8 cellular contexts compared by ENCODE assay signal in genomic region chr15:68055224-68055705, GRCh38. TPM values are rescaled to one million over a fixed set of nuclear protein-coding genes. Genes with fewer than 3 reads are reported as not detected.
DNase-seq lines count a peak whose midpoint lies in the region; ATAC-seq and TF ChIP-seq lines count a peak whose summit lies in the region.

No MANE protein-coding gene starts in this region.

- H3K4me1 ChIP-seq in HEK293 (ENCODE audit: control insufficient read depth, insufficient read depth, low read length) (peaks cover 36% of the 10 kb centered on the region), endodermal cell (ENCODE audit: control insufficient read depth, insufficient read depth, low read length) (peaks cover 8% of the 10 kb centered on the region), mucosa of stomach (ENCODE audit: control insufficient read depth, insufficient read depth, low read length) (peaks cover 24% of the 10 kb centered on the region)

- H3K4me3 ChIP-seq in GM06990 (replicated peaks; ENCODE audit: low read depth, low read length) (peak overlapping the region; percentile 90), HEK293 (ENCODE audit: low read depth, low read length) (peak overlapping the region; percentile 94), endodermal cell (ENCODE audit: low read length) (peak overlapping the region; percentile 91), mucosa of stomach (ENCODE audit: low read length) (peak overlapping the region; percentile 79)

- H3K27ac Mint-ChIP-seq in activated CD8-positive, alpha-beta T cell treated with anti-CD3 and anti-CD28 coated beads, Interleukin-2, amount 10 ng/mL, durations not matched to agents 7 days and 5 days, result peak overlapping the region; percentile 95
- H3K27ac Mint-ChIP-seq in endodermal cell, result peak overlapping the region; percentile 58

- CTCF ChIA-PET in HEK293 (lab: Yijun Ruan, JAX), result interaction anchor here (0.7 to 1.8 kb wide), 5 partner anchors 98 to 194 kb away, joined by 3 to 6 read pairs (median 5); no protein-coding TSS in a partner anchor
- CTCF ChIA-PET in activated CD8-positive, alpha-beta T cell treated with anti-CD3 and anti-CD28 coated beads, Interleukin-2, amount 10 ng/mL, durations not matched to agents 7 days and 5 days (lab: Charles Lee), result interaction anchor here (1.6 kb wide), 1 partner anchor 192 kb away, joined by 4 read pairs; no protein-coding TSS in a partner anchor

- H3K4me1 Mint-ChIP-seq in activated CD8-positive, alpha-beta T cell treated with anti-CD3 and anti-CD28 coated beads, Interleukin-2, amount 10 ng/mL, durations not matched to agents 7 days and 5 days (ENCODE audit: low read depth), result peaks cover 37% of the 10 kb centered on the region
- peaks cover 27% of the 10 kb centered on the region for H3K4me1 Mint-ChIP-seq in endodermal cell

- H3K9ac ChIP-seq in endodermal cell (ENCODE audit: extremely low read depth, low read length, poor library complexity, severe bottlenecking), result peak overlapping the region; percentile 77
- peak overlapping the region; percentile 98 for H3K9ac ChIP-seq in mucosa of stomach (ENCODE audit: low read length)

- H3K9me3 ChIP-seq in HEK293 (ENCODE audit: control insufficient read depth, insufficient read depth, low read depth, low read length) (no peaks in the 10 kb centered on the region), endodermal cell (ENCODE audit: control insufficient read depth, low read length) (no peaks in the 10 kb centered on the region), mucosa of stomach (ENCODE audit: control insufficient read depth, low read length) (no peaks in the 10 kb centered on the region)

- DNase-seq in GM06990 (ENCODE audit: extremely low read depth, insufficient read length) (peak; percentile 74), NCI-H2227 treated with DMSO at 0.1 percent for 48 hours (lab: John Stamatoyannopoulos, UW) (peak; percentile 5), endodermal cell (peak; percentile 50), T1000 (lab: John Stamatoyannopoulos, UW) (no peak)
- DNase-seq in activated CD8-positive, alpha-beta T cell treated with anti-CD3 and anti-CD28 coated beads, Interleukin-2, amount 10 ng/mL, durations not matched to agents 7 days and 5 days, result peak; percentile 76
- peak; percentile 55 for DNase-seq in stimulated activated CD8-positive, alpha-beta memory T cell treated with anti-CD3 and anti-CD28 coated beads, Interleukin-7, amount 100 ng/mL, for 24 hours (ENCODE audit: low read depth)

- H3K27me3 ChIP-seq in GM06990 (replicated peaks; ENCODE audit: control insufficient read depth, insufficient read depth, low read length) (no peaks in the 10 kb centered on the region), endodermal cell (ENCODE audit: control insufficient read depth, insufficient read depth, low read length, poor library complexity, severe bottlenecking) (no peaks in the 10 kb centered on the region), mucosa of stomach (ENCODE audit: control insufficient read depth, insufficient read depth, low read length) (no peaks in the 10 kb centered on the region)

- peak overlapping the region; percentile 94 for H3K27ac ChIP-seq in HEK293 (ENCODE audit: extremely low read depth, low read depth, low read length)
- peak overlapping the region; percentile 91 for H3K27ac ChIP-seq in endodermal cell (ENCODE audit: low read depth, low read length)

- ATAC-seq in activated CD8-positive, alpha-beta T cell treated with anti-CD3 and anti-CD28 coated beads, Interleukin-2, amount 10 ng/mL, durations not matched to agents 7 days and 5 days, result peak; percentile 35

- no peak for TF ChIP-seq CTCF in GM06990 (IDR thresholded peaks at IDR 0.05; ENCODE audit: insufficient read depth, low read length, poor library complexity, severe bottlenecking)
- TF ChIP-seq CTCF in HEK293 (tag by site-specific recombination; IDR thresholded peaks at IDR 0.05), result no peak
- no peak for TF ChIP-seq CTCF in endodermal cell (conservative IDR thresholded peaks at IDR 0.05)

- H3K36me3 Mint-ChIP-seq in activated CD8-positive, alpha-beta T cell treated with anti-CD3 and anti-CD28 coated beads, Interleukin-2, amount 10 ng/mL, durations not matched to agents 7 days and 5 days (ENCODE audit: low read depth), result peaks cover 12% of the 10 kb centered on the region
- H3K36me3 Mint-ChIP-seq in endodermal cell (ENCODE audit: low read depth), result peaks cover 6% of the 10 kb centered on the region

- H3K27me3 Mint-ChIP-seq in activated CD8-positive, alpha-beta T cell treated with anti-CD3 and anti-CD28 coated beads, Interleukin-2, amount 10 ng/mL, durations not matched to agents 7 days and 5 days (ENCODE audit: low read depth), result peaks cover 9% of the 10 kb centered on the region
- H3K27me3 Mint-ChIP-seq in endodermal cell (ENCODE audit: insufficient read depth), result peaks cover 6% of the 10 kb centered on the region

- WGBS in endodermal cell (ENCODE audit: insufficient coverage in 1 of 2, insufficient read length in 1 of 2), 2 experiments, result 0 to 2% methylated on average over 8 to 14 of the region's 15 CpGs

- H3K4me3 Mint-ChIP-seq in activated CD8-positive, alpha-beta T cell treated with anti-CD3 and anti-CD28 coated beads, Interleukin-2, amount 10 ng/mL, durations not matched to agents 7 days and 5 days, result peak overlapping the region; percentile 97
- H3K4me3 Mint-ChIP-seq in endodermal cell, result peak overlapping the region; percentile 81

- H3K9me3 Mint-ChIP-seq in activated CD8-positive, alpha-beta T cell treated with anti-CD3 and anti-CD28 coated beads, Interleukin-2, amount 10 ng/mL, durations not matched to agents 7 days and 5 days (ENCODE audit: insufficient read depth), result no peaks in the 10 kb centered on the region
- no peaks in the 10 kb centered on the region for H3K9me3 Mint-ChIP-seq in endodermal cell

- H3K36me3 ChIP-seq in GM06990 (ENCODE audit: control insufficient read depth, insufficient read depth, low read length) (0 out of 2 replicates have a peak, but pooled peaks cover 2% of the 10 kb centered on the region), HEK293 (ENCODE audit: control insufficient read depth in 2 of 2, insufficient read depth in 1 of 2, low read length in 2 of 2) (peaks cover 0 to 8% of the 10 kb centered on the region in 2 experiments; a peak in 1 of 3 replicates), endodermal cell (ENCODE audit: control insufficient read depth, insufficient read depth, low read length) (peaks cover 3% of the 10 kb centered on the region), mucosa of stomach (ENCODE audit: control insufficient read depth, insufficient read depth, low read length) (no peaks in the 10 kb centered on the region)

- POLR2A ChIA-PET in HEK293 (lab: Yijun Ruan, JAX), result interaction anchor here (1.1 to 2.5 kb wide), 8 partner anchors 19 to 171 kb away, joined by 3 to 11 read pairs (median 6); no protein-coding TSS in a partner anchor
- POLR2A ChIA-PET in activated CD8-positive, alpha-beta T cell treated with anti-CD3 and anti-CD28 coated beads, Interleukin-2, amount 10 ng/mL, durations not matched to agents 7 days and 5 days (lab: Charles Lee), result interaction anchor here (0.7 to 2.5 kb wide), 9 partner anchors 9 to 222 kb away, joined by 3 to 9 read pairs (median 5); partner anchors contain the start of gene FEM1B

TF ChIP-seq in HEK293, 187 proteins besides CTCF, POLR2A, EP300 and RAD21 (continues in another document):
- 0 out of 2 replicates have a peak, but pooled peaks have one; percentile 21 for TF ChIP-seq ZNF600 (tag by site-specific recombination; IDR thresholded peaks at IDR 0.05)
- TF ChIP-seq PRDM6 (tag by site-specific recombination; IDR thresholded peaks at IDR 0.05), result no peak
- peak; percentile 81; the same call in 1 of the 2 replicates for TF ChIP-seq ZBTB10 (tag by site-specific recombination; IDR thresholded peaks at IDR 0.05)
- TF ChIP-seq ZNF184 (tag by site-specific recombination; IDR thresholded peaks at IDR 0.05), result 0 out of 2 replicates have a peak, but pooled peaks have one; percentile 13
- peak; percentile 83 for TF ChIP-seq ZBTB17 (tag by site-specific recombination; IDR thresholded peaks at IDR 0.05)
- TF ChIP-seq ZNF292 (tag by site-specific recombination; IDR thresholded peaks at IDR 0.05; ENCODE audit: borderline replicate concordance, low read depth), result 0 out of 2 replicates have a peak, but pooled peaks have one; percentile 6
- no peak for TF ChIP-seq ZNF544 (tag by site-specific recombination; IDR thresholded peaks at IDR 0.05)

RNA-seq across cellular contexts. Expression of gene PIAS1, which starts 1.1 kb away (rescaled TPM):
- total RNA-seq in activated CD8-positive, alpha-beta T cell treated with anti-CD3 and anti-CD28 coated beads, Interleukin-2, amount 10 ng/mL, durations not matched to agents 7 days and 5 days, result 10 to 100 TPM; 40.6 to 44.2 TPM
- total RNA-seq in endodermal cell, result 10 to 100 TPM; 38.0 to 40.1 TPM
- polyA plus RNA-seq in endodermal cell (2013, experiment 1 of 2), result 50.4 TPM
- polyA plus RNA-seq in endodermal cell (2013, experiment 2 of 2), result 42.8 TPM
